In genomic region chr10:11148638-11149037, GRCh38 we compare ENCODE assay signal across 15 cellular contexts.
A peak's percentile ranks its signal among the peaks of the same experiment; 100 is the strongest.
DNase-seq lines count a peak whose midpoint lies in the region; ATAC-seq and TF ChIP-seq lines count a peak whose summit lies in the region.
"Had no signal": no experiment of that assay in that cellular context is flagged by ENCODE, and none has a peak within 500 bp of the region (broad histone marks: within the 10 kb centered on the region; RNA-seq: fewer than 3 reads in every experiment).

No MANE protein-coding gene starts in this region.

- H3K27me3 ChIP-seq in right atrium auricular region, result no peaks in the 10 kb centered on the region
- H3K27me3 ChIP-seq: thyroid gland had no signal

- intact Hi-C loops in activated naive CD4-positive, alpha-beta T cell treated with anti-CD3 and anti-CD28 coated beads for 36 hours (cut with micrococcal nuclease), result loop anchor here (5.0 kb wide), 1 partner anchor 131 kb away; the partner anchor contains the start of gene CELF2
- intact Hi-C loops in activated T-helper 1 cell treated with anti-CD3 and anti-CD28 coated beads, Interleukin-12 subunit alpha, Interleukin-12 subunit beta, Interleukin-2, Interleukin-4 antibody, amounts not matched to agents 30 ng/mL and 10 ng/mL and 1 ng/mL, durations not matched to agents 14 hours and 24 hours and 36 hours (cut with micrococcal nuclease), result loop anchor here (5.0 kb wide), 1 partner anchor 56 kb away; no protein-coding TSS in a partner anchor

- H3K4me3 Mint-ChIP-seq in activated naive CD4-positive, alpha-beta T cell treated with anti-CD3 and anti-CD28 coated beads for 36 hours, result peak overlapping the region; percentile 77
- H3K4me3 Mint-ChIP-seq in activated T-helper 1 cell treated with anti-CD3 and anti-CD28 coated beads, Interleukin-12 subunit alpha, Interleukin-12 subunit beta, Interleukin-2, Interleukin-4 antibody, amounts not matched to agents 30 ng/mL and 10 ng/mL and 1 ng/mL, durations not matched to agents 14 hours and 24 hours and 36 hours, result peak overlapping the region; percentile 82
- peak overlapping the region; percentile 85 to 86 for H3K4me3 Mint-ChIP-seq in stimulated activated naive CD8-positive, alpha-beta T cell treated with anti-CD3 and anti-CD28 coated beads, Interleukin-15, amount 100 ng/mL, for 72 hours

- no peak for ATAC-seq in stimulated activated naive CD8-positive, alpha-beta T cell treated with anti-CD3 and anti-CD28 coated beads, Interleukin-15, amount 100 ng/mL, for 72 hours
- ATAC-seq in GM19324 (IDR thresholded peaks at IDR 0.05; ENCODE audit: low FRiP score, unreplicated experiment), result no peak
- ATAC-seq in GM21423 (IDR thresholded peaks at IDR 0.05; ENCODE audit: unreplicated experiment), result no peak

- no peaks in the 10 kb centered on the region for H3K36me3 Mint-ChIP-seq in activated naive CD4-positive, alpha-beta T cell treated with anti-CD3 and anti-CD28 coated beads for 36 hours (ENCODE audit: low read depth)
- no peaks in the 10 kb centered on the region for H3K36me3 Mint-ChIP-seq in activated T-helper 1 cell treated with anti-CD3 and anti-CD28 coated beads, Interleukin-12 subunit alpha, Interleukin-12 subunit beta, Interleukin-2, Interleukin-4 antibody, amounts not matched to agents 30 ng/mL and 10 ng/mL and 1 ng/mL, durations not matched to agents 14 hours and 24 hours and 36 hours (ENCODE audit: low read depth)

- peak overlapping the region; percentile 61 to 76 for H3K27ac ChIP-seq in right atrium auricular region
- no peak overlapping the region for H3K27ac ChIP-seq in RWPE1

- H3K4me3 ChIP-seq in right atrium auricular region, result no peak overlapping the region
- H3K4me3 ChIP-seq: smooth muscle cell, thyroid gland had no signal

- H3K9me3 ChIP-seq in right atrium auricular region, result no peaks in the 10 kb centered on the region
- H3K9me3 ChIP-seq: thyroid gland had no signal

- peak overlapping the region; percentile 94 for H3K27ac Mint-ChIP-seq in activated naive CD4-positive, alpha-beta T cell treated with anti-CD3 and anti-CD28 coated beads for 36 hours
- peak overlapping the region; percentile 98 for H3K27ac Mint-ChIP-seq in activated T-helper 1 cell treated with anti-CD3 and anti-CD28 coated beads, Interleukin-12 subunit alpha, Interleukin-12 subunit beta, Interleukin-2, Interleukin-4 antibody, amounts not matched to agents 30 ng/mL and 10 ng/mL and 1 ng/mL, durations not matched to agents 14 hours and 24 hours and 36 hours
- H3K27ac Mint-ChIP-seq in stimulated activated naive CD8-positive, alpha-beta T cell treated with anti-CD3 and anti-CD28 coated beads, Interleukin-15, amount 100 ng/mL, for 72 hours, result peak overlapping the region; percentile 96 to 99

- DNase-seq in activated naive CD4-positive, alpha-beta T cell treated with anti-CD3 and anti-CD28 coated beads for 36 hours, result no peak
- no peak for DNase-seq in activated naive CD4-positive, alpha-beta T cell (lab: John Stamatoyannopoulos, UW)
- DNase-seq in activated T-helper 1 cell treated with anti-CD3 and anti-CD28 coated beads, Interleukin-12 subunit alpha, Interleukin-12 subunit beta, Interleukin-2, Interleukin-4 antibody, amounts not matched to agents 30 ng/mL and 10 ng/mL and 1 ng/mL, durations not matched to agents 14 hours and 24 hours and 36 hours (ENCODE audit: low spot score), result no peak
- DNase-seq in right atrium auricular region (ENCODE audit: low spot score) (no peak), RWPE1 (ENCODE audit: low spot score) (no peak)
- DNase-seq in stimulated activated naive CD8-positive, alpha-beta T cell treated with anti-CD3 and anti-CD28 coated beads, Interleukin-15, amount 100 ng/mL, for 72 hours, result no peak
- DNase-seq: amygdala, cortex of kidney, NCI-H1694 treated with DMSO at 0.1 percent for 48 hours, NCI-H748 treated with DMSO at 0.1 percent for 48 hours, nucleus accumbens had no signal

- no peaks in the 10 kb centered on the region for H3K27me3 Mint-ChIP-seq in activated naive CD4-positive, alpha-beta T cell treated with anti-CD3 and anti-CD28 coated beads for 36 hours (ENCODE audit: low read depth)
- H3K27me3 Mint-ChIP-seq in activated T-helper 1 cell treated with anti-CD3 and anti-CD28 coated beads, Interleukin-12 subunit alpha, Interleukin-12 subunit beta, Interleukin-2, Interleukin-4 antibody, amounts not matched to agents 30 ng/mL and 10 ng/mL and 1 ng/mL, durations not matched to agents 14 hours and 24 hours and 36 hours (ENCODE audit: insufficient read depth), result peaks cover 1% of the 10 kb centered on the region
- no peaks in the 10 kb centered on the region for H3K27me3 Mint-ChIP-seq in stimulated activated naive CD8-positive, alpha-beta T cell treated with anti-CD3 and anti-CD28 coated beads, Interleukin-15, amount 100 ng/mL, for 72 hours

- H3K9me3 Mint-ChIP-seq in activated naive CD4-positive, alpha-beta T cell treated with anti-CD3 and anti-CD28 coated beads for 36 hours, result no peaks in the 10 kb centered on the region
- H3K9me3 Mint-ChIP-seq in activated T-helper 1 cell treated with anti-CD3 and anti-CD28 coated beads, Interleukin-12 subunit alpha, Interleukin-12 subunit beta, Interleukin-2, Interleukin-4 antibody, amounts not matched to agents 30 ng/mL and 10 ng/mL and 1 ng/mL, durations not matched to agents 14 hours and 24 hours and 36 hours, result no peaks in the 10 kb centered on the region
- no peaks in the 10 kb centered on the region for H3K9me3 Mint-ChIP-seq in stimulated activated naive CD8-positive, alpha-beta T cell treated with anti-CD3 and anti-CD28 coated beads, Interleukin-15, amount 100 ng/mL, for 72 hours

- H3K4me1 Mint-ChIP-seq in activated naive CD4-positive, alpha-beta T cell treated with anti-CD3 and anti-CD28 coated beads for 36 hours (ENCODE audit: low read depth), result peaks cover 86% of the 10 kb centered on the region
- H3K4me1 Mint-ChIP-seq in activated T-helper 1 cell treated with anti-CD3 and anti-CD28 coated beads, Interleukin-12 subunit alpha, Interleukin-12 subunit beta, Interleukin-2, Interleukin-4 antibody, amounts not matched to agents 30 ng/mL and 10 ng/mL and 1 ng/mL, durations not matched to agents 14 hours and 24 hours and 36 hours (ENCODE audit: low read depth), result peaks cover 98% of the 10 kb centered on the region
- peaks cover 100% of the 10 kb centered on the region for H3K4me1 Mint-ChIP-seq in stimulated activated naive CD8-positive, alpha-beta T cell treated with anti-CD3 and anti-CD28 coated beads, Interleukin-15, amount 100 ng/mL, for 72 hours

- peaks cover 0 to 81% of the 10 kb centered on the region in 2 donors for H3K4me1 ChIP-seq in right atrium auricular region

- H3K36me3 ChIP-seq in right atrium auricular region, result no peaks in the 10 kb centered on the region
- H3K36me3 ChIP-seq: thyroid gland had no signal

- TF ChIP-seq CTCF in right atrium auricular region (IDR thresholded peaks at IDR 0.05) (no peak), RWPE1 (conservative IDR thresholded peaks at IDR 0.05; ENCODE audit: low read depth) (no peak)

- POLR2A ChIA-PET in RWPE1 (lab: Yijun Ruan, JAX; ENCODE audit: low non-redundant PET), result no interaction called here

- CTCF ChIA-PET in activated naive CD4-positive, alpha-beta T cell treated with anti-CD3 and anti-CD28 coated beads for 36 hours (lab: Charles Lee), result interaction anchor here (0.6 to 6.7 kb wide), 4 partner anchors 18 to 1045 kb away, joined by 3 to 99 read pairs (median 4); no protein-coding TSS in a partner anchor
- CTCF ChIA-PET in RWPE1 (lab: Yijun Ruan, JAX), result interaction anchor here (0.7 kb wide), 1 partner anchor 143 kb away, joined by 3 read pairs; no protein-coding TSS in a partner anchor
